22 cellular contexts compared by ENCODE assay signal in genomic region chr5:123439616-123440153, GRCh38. TPM values are rescaled to one million over a fixed set of nuclear protein-coding genes. Genes with fewer than 3 reads are reported as not detected.
A peak's percentile ranks its signal among the peaks of the same experiment; 100 is the strongest.
DNase-seq lines count a peak whose midpoint lies in the region; ATAC-seq, FAIRE-seq and TF ChIP-seq lines count a peak whose summit lies in the region.
"Had no signal": no experiment of that assay in that cellular context is flagged by ENCODE, and none has a peak within 500 bp of the region (broad histone marks: within the 10 kb centered on the region; RNA-seq: fewer than 3 reads in every experiment).

No MANE protein-coding gene starts in this region.

- no peak overlapping the region for H3K27ac ChIP-seq in OCI-LY7 (ENCODE audit: low read depth, low read length, poor library complexity, severe bottlenecking)
- H3K27ac ChIP-seq: dorsolateral prefrontal cortex, gastrocnemius medialis, sigmoid colon, WERI-Rb-1 had no signal

- intact Hi-C loops in activated CD8-positive, alpha-beta T cell treated with anti-CD3 and anti-CD28 coated beads for 36 hours (cut with micrococcal nuclease) = loop anchor here (5.0 kb wide), 1 partner anchor 73 kb away; the partner anchor contains the start of gene CSNK1G3
- intact Hi-C loops in OCI-LY7 (cut with micrococcal nuclease; ENCODE audit: unreplicated experiment) = no loop called here

- no peaks in the 10 kb centered on the region for H3K9me2 ChIP-seq in OCI-LY7 (ENCODE audit: insufficient read depth, low read length)

- no peak overlapping the region for H3K4me2 ChIP-seq in OCI-LY7 (ENCODE audit: low read length)

- H3K36me3 ChIP-seq in OCI-LY7 (ENCODE audit: insufficient read depth, low read length) = no peaks in the 10 kb centered on the region
- H3K36me3 ChIP-seq: gastrocnemius medialis, MG63, sigmoid colon, WERI-Rb-1 had no signal

- H3K4me3 Mint-ChIP-seq in activated CD8-positive, alpha-beta T cell treated with anti-CD3 and anti-CD28 coated beads for 36 hours = no peak overlapping the region
- H3K4me3 Mint-ChIP-seq in activated CD8-positive, alpha-beta T cell treated with anti-CD3 and anti-CD28 coated beads, Interleukin-2, amount 10 ng/mL, durations not matched to agents 7 days and 5 days = no peak overlapping the region
- no peak overlapping the region for H3K4me3 Mint-ChIP-seq in stimulated activated effector memory CD8-positive, alpha-beta T cell treated with anti-CD3 and anti-CD28 coated beads, Interleukin-12 subunit alpha, Interleukin-12 subunit beta, amount 100 ng/mL, for 72 hours
- H3K4me3 Mint-ChIP-seq: activated naive CD8-positive, alpha-beta T cell treated with anti-CD3 and anti-CD28 coated beads, Interleukin-2, amount 50 U/mL, for 24 hours; natural killer cell had no signal

- no peak overlapping the region for H3K4me3 ChIP-seq in OCI-LY7 (ENCODE audit: low read depth, low read length, poor library complexity, severe bottlenecking)
- H3K4me3 ChIP-seq: dorsolateral prefrontal cortex, gastrocnemius medialis, MG63, sigmoid colon had no signal

- no peaks in the 10 kb centered on the region for H3K9me3 Mint-ChIP-seq in activated CD8-positive, alpha-beta T cell treated with anti-CD3 and anti-CD28 coated beads for 36 hours
- no peaks in the 10 kb centered on the region for H3K9me3 Mint-ChIP-seq in activated CD8-positive, alpha-beta T cell treated with anti-CD3 and anti-CD28 coated beads, Interleukin-2, amount 10 ng/mL, durations not matched to agents 7 days and 5 days (ENCODE audit: insufficient read depth)
- H3K9me3 Mint-ChIP-seq in stimulated activated effector memory CD8-positive, alpha-beta T cell treated with anti-CD3 and anti-CD28 coated beads, Interleukin-12 subunit alpha, Interleukin-12 subunit beta, amount 100 ng/mL, for 72 hours = no peaks in the 10 kb centered on the region
- H3K9me3 Mint-ChIP-seq: activated naive CD8-positive, alpha-beta T cell treated with anti-CD3 and anti-CD28 coated beads, Interleukin-2, amount 50 U/mL, for 24 hours; natural killer cell had no signal

- H3K27me3 Mint-ChIP-seq in activated CD8-positive, alpha-beta T cell treated with anti-CD3 and anti-CD28 coated beads for 36 hours = peaks cover under 1% of the 10 kb centered on the region
- peaks cover under 1% of the 10 kb centered on the region for H3K27me3 Mint-ChIP-seq in activated CD8-positive, alpha-beta T cell treated with anti-CD3 and anti-CD28 coated beads, Interleukin-2, amount 10 ng/mL, durations not matched to agents 7 days and 5 days (ENCODE audit: low read depth)

- no peak overlapping the region for H2AFZ ChIP-seq in OCI-LY7 (ENCODE audit: low read length)

- H3K79me2 ChIP-seq in OCI-LY7 (ENCODE audit: insufficient read depth, low read depth, low read length) = no peaks in the 10 kb centered on the region

- POLR2A ChIA-PET in activated CD8-positive, alpha-beta T cell treated with anti-CD3 and anti-CD28 coated beads for 36 hours (lab: Charles Lee) = interaction anchor here (0.7 to 1.9 kb wide), 2 partner anchors 16 to 18 kb away, joined by 3 to 14 read pairs; partner anchors contain the start of gene CEP120
- POLR2A ChIA-PET in activated CD8-positive, alpha-beta T cell treated with anti-CD3 and anti-CD28 coated beads, Interleukin-2, amount 10 ng/mL, durations not matched to agents 7 days and 5 days (lab: Charles Lee) = interaction anchor here (1.2 to 2.5 kb wide), 3 partner anchors 13 to 17 kb away, joined by 3 to 21 read pairs (median 17); partner anchors contain the start of gene CEP120
- POLR2A ChIA-PET in OCI-LY7 (lab: Charles Lee) = no interaction called here

- H3K9me3 ChIP-seq in OCI-LY7 (ENCODE audit: low read length) = no peaks in the 10 kb centered on the region
- H3K9me3 ChIP-seq: gastrocnemius medialis, MG63, sigmoid colon had no signal

- CTCF ChIA-PET in activated CD8-positive, alpha-beta T cell treated with anti-CD3 and anti-CD28 coated beads for 36 hours (lab: Charles Lee) = interaction anchor here (1.7 to 2.3 kb wide), 3 partner anchors 15 to 16 kb away, joined by 5 to 21 read pairs (median 7); partner anchors contain the start of gene CEP120
- CTCF ChIA-PET in activated CD8-positive, alpha-beta T cell treated with anti-CD3 and anti-CD28 coated beads, Interleukin-2, amount 10 ng/mL, durations not matched to agents 7 days and 5 days (lab: Charles Lee) = interaction anchor here (2.5 kb wide), 1 partner anchor 16 kb away, joined by 21 read pairs; the partner anchor contains the start of gene CEP120
- CTCF ChIA-PET in OCI-LY7 (lab: Charles Lee; ENCODE audit: unreplicated experiment) = no interaction called here

- peak; percentile 96 for FAIRE-seq in colon (lab: Jason Lieb, UNC)

- ATAC-seq in activated CD8-positive, alpha-beta T cell treated with anti-CD3 and anti-CD28 coated beads for 36 hours = no peak
- no peak for ATAC-seq in activated CD8-positive, alpha-beta T cell treated with anti-CD3 and anti-CD28 coated beads, Interleukin-2, amount 10 ng/mL, durations not matched to agents 7 days and 5 days
- ATAC-seq in stimulated activated effector memory CD8-positive, alpha-beta T cell treated with anti-CD3 and anti-CD28 coated beads, Interleukin-12 subunit alpha, Interleukin-12 subunit beta, amount 100 ng/mL, for 72 hours = no peak
- ATAC-seq: gastrocnemius medialis, natural killer cell had no signal

- H3K27ac Mint-ChIP-seq in activated CD8-positive, alpha-beta T cell treated with anti-CD3 and anti-CD28 coated beads for 36 hours = peak overlapping the region; percentile 77
- no peak overlapping the region for H3K27ac Mint-ChIP-seq in activated CD8-positive, alpha-beta T cell treated with anti-CD3 and anti-CD28 coated beads, Interleukin-2, amount 10 ng/mL, durations not matched to agents 7 days and 5 days
- H3K27ac Mint-ChIP-seq in stimulated activated effector memory CD8-positive, alpha-beta T cell treated with anti-CD3 and anti-CD28 coated beads, Interleukin-12 subunit alpha, Interleukin-12 subunit beta, amount 100 ng/mL, for 72 hours = peak overlapping the region; percentile 72
- H3K27ac Mint-ChIP-seq: activated naive CD8-positive, alpha-beta T cell treated with anti-CD3 and anti-CD28 coated beads, Interleukin-2, amount 50 U/mL, for 24 hours; natural killer cell had no signal

- no peaks in the 10 kb centered on the region for H3K36me3 Mint-ChIP-seq in activated CD8-positive, alpha-beta T cell treated with anti-CD3 and anti-CD28 coated beads for 36 hours (ENCODE audit: low read depth)
- no peaks in the 10 kb centered on the region for H3K36me3 Mint-ChIP-seq in activated CD8-positive, alpha-beta T cell treated with anti-CD3 and anti-CD28 coated beads, Interleukin-2, amount 10 ng/mL, durations not matched to agents 7 days and 5 days (ENCODE audit: low read depth)
- no peaks in the 10 kb centered on the region for H3K36me3 Mint-ChIP-seq in stimulated activated effector memory CD8-positive, alpha-beta T cell treated with anti-CD3 and anti-CD28 coated beads, Interleukin-12 subunit alpha, Interleukin-12 subunit beta, amount 100 ng/mL, for 72 hours
- H3K36me3 Mint-ChIP-seq: natural killer cell had no signal

- H3K4me1 Mint-ChIP-seq in activated CD8-positive, alpha-beta T cell treated with anti-CD3 and anti-CD28 coated beads for 36 hours (ENCODE audit: low read depth) = peaks cover 29% of the 10 kb centered on the region
- peaks cover 2% of the 10 kb centered on the region for H3K4me1 Mint-ChIP-seq in activated CD8-positive, alpha-beta T cell treated with anti-CD3 and anti-CD28 coated beads, Interleukin-2, amount 10 ng/mL, durations not matched to agents 7 days and 5 days (ENCODE audit: low read depth)
- peaks cover 20% of the 10 kb centered on the region for H3K4me1 Mint-ChIP-seq in stimulated activated effector memory CD8-positive, alpha-beta T cell treated with anti-CD3 and anti-CD28 coated beads, Interleukin-12 subunit alpha, Interleukin-12 subunit beta, amount 100 ng/mL, for 72 hours
- H3K4me1 Mint-ChIP-seq: natural killer cell had no signal

- no TSS peak for BruUV-seq in OCI-LY7 (replicated peaks; lab: Mats Ljungman, UMichigan)

- H3K4me1 ChIP-seq in OCI-LY7 (ENCODE audit: insufficient read depth, low read length, poor library complexity, severe bottlenecking) = no peaks in the 10 kb centered on the region
- H3K4me1 ChIP-seq: gastrocnemius medialis, sigmoid colon had no signal

- no peaks in the 10 kb centered on the region for H4K20me1 ChIP-seq in OCI-LY7 (ENCODE audit: insufficient read depth, low read length)

- TF ChIP-seq CTCF in activated CD8-positive, alpha-beta T cell treated with anti-CD3 and anti-CD28 coated beads for 36 hours (IDR thresholded peaks at IDR 0.05) = no peak
- no peak for TF ChIP-seq CTCF in OCI-LY7 (conservative IDR thresholded peaks at IDR 0.05; ENCODE audit: low read length)

- no peak for DNase-seq in activated CD8-positive, alpha-beta T cell treated with anti-CD3 and anti-CD28 coated beads for 36 hours
- no peak for DNase-seq in activated CD8-positive, alpha-beta T cell treated with anti-CD3 and anti-CD28 coated beads, Interleukin-2, amount 10 ng/mL, durations not matched to agents 7 days and 5 days
- DNase-seq in NCI-H524 treated with DMSO at 0.1 percent for 48 hours (lab: John Stamatoyannopoulos, UW) (peak; percentile 27), NOMO-1 treated with DMSO at 0.1 percent for 48 hours (lab: John Stamatoyannopoulos, UW; ENCODE audit: unreplicated experiment) (no peak), NCI-H2029 (lab: John Stamatoyannopoulos, UW) (no peak), OCI-LY7 (ENCODE audit: low spot score) (no peak)
- no peak for DNase-seq in stimulated activated effector memory CD8-positive, alpha-beta T cell treated with anti-CD3 and anti-CD28 coated beads, Interleukin-12 subunit alpha, Interleukin-12 subunit beta, amount 100 ng/mL, for 72 hours (ENCODE audit: low spot score in 2 of 2)
- DNase-seq: activated naive CD8-positive, alpha-beta T cell treated with anti-CD3 and anti-CD28 coated beads, Interleukin-2, amount 50 U/mL, for 24 hours; COR-L47; dorsolateral prefrontal cortex; gastrocnemius medialis; kidney glomerular epithelial cell; mesendoderm; MG63; natural killer cell; NCI-H146; NCI-H446 treated with DMSO at 0.1 percent for 48 hours; posterior cingulate gyrus; sigmoid colon; stimulated activated naive CD4-positive, alpha-beta T cell; WERI-Rb-1 had no signal

RNA-seq across cellular contexts. Expression of gene CEP120, which starts 16.5 kb away (rescaled TPM):
- total RNA-seq in activated CD8-positive, alpha-beta T cell treated with anti-CD3 and anti-CD28 coated beads for 36 hours = 10 to 100 TPM; 22.6 to 28.3 TPM
- total RNA-seq in activated CD8-positive, alpha-beta T cell treated with anti-CD3 and anti-CD28 coated beads, Interleukin-2, amount 10 ng/mL, durations not matched to agents 7 days and 5 days = 10 to 100 TPM; 22.3 to 27.6 TPM
- 18.0 and 23.3 TPM in 2 replicates for total RNA-seq in OCI-LY7 (2014; rRNA removed; shearing (Covaris generic))
- 23.7 and 23.8 TPM in 2 replicates for total RNA-seq in OCI-LY7 (2022)
